ENCODE assay signal across 18 cellular contexts in genomic region chr6:134106702-134107101, GRCh38. TPM values are rescaled to one million over a fixed set of nuclear protein-coding genes. Genes with fewer than 3 reads are reported as not detected.
DNase-seq lines count a peak whose midpoint lies in the region; ATAC-seq and TF ChIP-seq lines count a peak whose summit lies in the region.
"Had no signal": no experiment of that assay in that cellular context is flagged by ENCODE, and none has a peak within 500 bp of the region (broad histone marks: within the 10 kb centered on the region; RNA-seq: fewer than 3 reads in every experiment).

No MANE protein-coding gene starts in this region.

- no peak overlapping the region for H3K4me3 ChIP-seq in GM23248
- no peak overlapping the region for H3K4me3 ChIP-seq in PC-3 (ENCODE audit: low read length)
- H3K4me3 ChIP-seq in skeletal muscle satellite cell (ENCODE audit: low read length), result no peak overlapping the region
- H3K4me3 ChIP-seq in left ventricle myocardium inferior, result no peak overlapping the region
- H3K4me3 ChIP-seq: HAP-1 had no signal

- CTCF ChIA-PET in PC-3 (lab: Charles Lee), result no interaction called here

- TF ChIP-seq CTCF in PC-3 (conservative IDR thresholded peaks at IDR 0.05; ENCODE audit: low read depth, low read length), result no peak
- no peak for TF ChIP-seq CTCF in left ventricle myocardium inferior (IDR thresholded peaks at IDR 0.05; ENCODE audit: borderline replicate concordance)

- POLR2A ChIA-PET in PC-3 (lab: Charles Lee; ENCODE audit: unreplicated experiment), result no interaction called here

- H3K4me2 ChIP-seq in GM23248 (ENCODE audit: unreplicated experiment) (no peak overlapping the region), PC-3 (ENCODE audit: low read length) (no peak overlapping the region), skeletal muscle satellite cell (ENCODE audit: low read length) (peak overlapping the region; percentile 17)

- ATAC-seq in PC-3, result 0 out of 2 replicates have a peak, but pooled peaks have one; percentile 16

- H3K9ac ChIP-seq in GM23248, result no peak overlapping the region
- no peak overlapping the region for H3K9ac ChIP-seq in PC-3 (ENCODE audit: low read length)
- H3K9ac ChIP-seq in skeletal muscle satellite cell (ENCODE audit: low read depth, low read length), result no peak overlapping the region

- H2AFZ ChIP-seq in GM23248 (no peak overlapping the region), PC-3 (ENCODE audit: low read length) (no peak overlapping the region)

- H3K36me3 ChIP-seq in GM23248 (ENCODE audit: low read depth), result no peaks in the 10 kb centered on the region
- peaks cover 3% of the 10 kb centered on the region; the same call in 1 of the 2 replicates for H3K36me3 ChIP-seq in PC-3 (ENCODE audit: low read depth, low read length)
- H3K36me3 ChIP-seq in skeletal muscle satellite cell (ENCODE audit: insufficient read depth, low read length), result no peaks in the 10 kb centered on the region
- no peaks in the 10 kb centered on the region for H3K36me3 ChIP-seq in left ventricle myocardium inferior
- H3K36me3 ChIP-seq: HAP-1 had no signal

- H4K20me1 ChIP-seq in GM23248 (ENCODE audit: insufficient read depth) (no peaks in the 10 kb centered on the region), PC-3 (ENCODE audit: low read length) (no peaks in the 10 kb centered on the region)

- H3K27me3 ChIP-seq in GM23248 (replicated peaks; ENCODE audit: insufficient read depth) (no peaks in the 10 kb centered on the region), PC-3 (ENCODE audit: low read length) (no peaks in the 10 kb centered on the region), skeletal muscle satellite cell (ENCODE audit: control insufficient read depth, insufficient read depth, low read length) (no peaks in the 10 kb centered on the region), left ventricle myocardium inferior (ENCODE audit: low read depth) (no peaks in the 10 kb centered on the region)

- 41 to 50% methylated on average over 2 of the region's 2 CpGs for WGBS in GM23248 (ENCODE audit: low coverage in 1 of 2, low lambda C conversion rate in 2 of 2, missing lambda C conversion rate in 2 of 2), 2 experiments

- intact Hi-C loops in PC-3 (cut with micrococcal nuclease) (no loop called here), left ventricle myocardium inferior (cut with micrococcal nuclease) (no loop called here)

- H3K9me2 ChIP-seq in GM23248 (ENCODE audit: insufficient read depth) (no peaks in the 10 kb centered on the region), PC-3 (replicated peaks; ENCODE audit: low read length) (no peaks in the 10 kb centered on the region)

- no TSS peak for BruUV-seq in PC-3 (replicated peaks; lab: Mats Ljungman, UMichigan)

- H3F3A ChIP-seq in GM23248 (ENCODE audit: insufficient read depth) (no peaks in the 10 kb centered on the region), PC-3 (ENCODE audit: low read length, unreplicated experiment) (no peaks in the 10 kb centered on the region)

- H3K9me3 ChIP-seq in GM23248 (ENCODE audit: low read depth) (no peaks in the 10 kb centered on the region), PC-3 (ENCODE audit: low read length) (no peaks in the 10 kb centered on the region), skeletal muscle satellite cell (replicated peaks; ENCODE audit: low read length) (no peaks in the 10 kb centered on the region), left ventricle myocardium inferior (replicated peaks) (no peaks in the 10 kb centered on the region)
- H3K9me3 ChIP-seq: Caco-2, HAP-1 had no signal

- H3K4me1 ChIP-seq in GM23248 (ENCODE audit: insufficient read depth) (no peaks in the 10 kb centered on the region), PC-3 (ENCODE audit: insufficient read depth, low read length) (peaks cover 14% of the 10 kb centered on the region), skeletal muscle satellite cell (ENCODE audit: control insufficient read depth, insufficient read depth, low read length) (peaks cover 31% of the 10 kb centered on the region), left ventricle myocardium inferior (no peaks in the 10 kb centered on the region)
- H3K4me1 ChIP-seq: HAP-1 had no signal

- H3K27ac ChIP-seq in GM23248 (no peak overlapping the region), PC-3 (ENCODE audit: low read length) (no peak overlapping the region), left ventricle myocardium inferior (replicated peaks) (no peak overlapping the region)
- H3K27ac ChIP-seq: C4-2B, HL-60 had no signal

- no peaks in the 10 kb centered on the region for H3K79me2 ChIP-seq in GM23248 (ENCODE audit: insufficient read depth)
- H3K79me2 ChIP-seq in PC-3 (ENCODE audit: low read length), result no peaks in the 10 kb centered on the region

- in situ Hi-C loops in GM23248 (cut with MboI), result no loop called here

- DNase-seq in GM23248, result peak; percentile 13
- DNase-seq in PC-3, result no peak
- peak; percentile 28 for DNase-seq in fibroblast of peridontal ligament (ENCODE audit: extremely low read depth)
- no peak for DNase-seq in left ventricle myocardium inferior
- DNase-seq in HPDE6-E6E7 (ENCODE audit: extremely low spot score), result no peak
- DNase-seq in hippocampal formation (lab: John Stamatoyannopoulos, UW), result no peak
- DNase-seq: AML-193; CD4-positive, alpha-beta T cell; DMS153; DMS79; GDM1; KBM-7 had no signal

RNA-seq across cellular contexts. Expression of gene SLC2A12, which starts 54.3 kb away (rescaled TPM):
- total RNA-seq in GM23248 (2014; rRNA removed; shearing (Covaris generic)), result 0.54 and 0.63 TPM in 2 replicates
- polyA plus RNA-seq in GM23248 (2016; fragmentation: Nextera tagmentation; extraction: Ambion mirVana), result 0.18 and 0.34 TPM in 2 replicates
- total RNA-seq in PC-3 (2014; rRNA removed) (0.81 and 1.3 TPM in 2 replicates), left ventricle myocardium inferior (20.8 TPM)
- 0.22 and 0.76 TPM in 2 replicates for total RNA-seq in skeletal muscle satellite cell (2012; rRNA removed)
- total RNA-seq: Caco-2; CD4-positive, alpha-beta T cell had no signal
- polyA plus RNA-seq: IgD-negative memory B cell had no signal

Comparison
In these comparisons a context has a peak if more than half of its experiments do, and no peak if none do; other contexts are left out.
1. DNase-seq: peak in GM23248 (single experiment) and fibroblast of peridontal ligament (single experiment); none in PC-3 (single experiment), left ventricle myocardium inferior (single experiment), HPDE6-E6E7 (single experiment) and hippocampal formation (0 of 2).